ENCODE assay signal across 14 cellular contexts in the genomic region with DNA sequence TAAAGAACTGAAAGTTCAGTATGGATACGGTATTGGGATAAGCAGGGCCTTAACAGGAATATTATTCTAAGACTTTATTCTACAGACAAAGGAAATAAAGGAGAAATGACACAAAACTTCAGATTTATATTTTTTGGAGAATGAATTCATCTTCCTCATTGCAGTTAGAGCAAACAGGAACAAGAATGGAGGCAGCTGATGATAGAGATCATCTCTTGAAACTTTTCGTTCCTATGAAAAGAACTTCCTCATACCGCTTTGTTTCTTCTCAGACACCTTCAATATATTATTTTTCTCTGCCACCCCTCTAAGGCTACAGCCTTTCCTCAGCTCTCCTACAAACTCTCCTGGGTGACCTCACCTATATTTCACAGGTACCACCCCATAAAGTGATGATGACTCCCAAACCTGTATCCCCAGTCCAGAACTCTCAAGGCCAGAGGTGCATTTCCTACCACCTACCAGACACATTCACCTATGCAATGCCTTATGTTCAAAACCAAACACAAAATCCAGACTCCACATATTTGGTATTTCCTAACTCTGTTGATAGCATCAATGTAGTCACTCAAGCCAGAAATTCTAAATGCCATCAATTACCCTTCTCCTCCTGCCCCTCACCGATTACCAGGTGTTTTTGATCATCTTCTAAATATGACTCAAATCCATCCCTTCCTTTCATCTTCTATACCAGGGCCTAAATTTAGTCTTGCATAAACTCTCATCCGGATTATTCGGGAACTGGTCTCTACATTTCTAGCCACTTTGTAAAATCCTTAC. TPM values are rescaled to one million over a fixed set of nuclear protein-coding genes. Genes with fewer than 3 reads are reported as not detected.
DNase-seq lines count a peak whose midpoint lies in the region; ATAC-seq, FAIRE-seq and TF ChIP-seq lines count a peak whose summit lies in the region.
"Had no signal": no experiment of that assay in that cellular context is flagged by ENCODE, and none has a peak within 500 bp of the region (broad histone marks: within the 10 kb centered on the region; RNA-seq: fewer than 3 reads in every experiment).

No MANE protein-coding gene starts in this region.

- H3K27ac ChIP-seq in GM12878 (ENCODE audit: control insufficient read depth, insufficient read depth) (peak overlapping the region; percentile 19; the same call in 1 of the 2 replicates), trophoblast cell (ENCODE audit: low read depth, low read length) (no peak overlapping the region)
- H3K27ac ChIP-seq: A549, ovary, upper lobe of right lung had no signal

- no peak overlapping the region for H2AFZ ChIP-seq in GM12878 (ENCODE audit: control insufficient read depth, low read depth, low read length)
- no peak overlapping the region for H2AFZ ChIP-seq in trophoblast cell (ENCODE audit: insufficient read depth, low read length, poor library complexity)

- TF ChIP-seq CTCF in NB4 (IDR thresholded peaks at IDR 0.05; ENCODE audit: low read depth, low read length) = no peak
- no peak for TF ChIP-seq CTCF in GM12878 (IDR thresholded peaks at IDR 0.05 in 2 of 3, conservative IDR thresholded peaks at IDR 0.05 in 1 of 3; ENCODE audit: control insufficient read depth in 2 of 3, extremely low read depth in 1 of 3, insufficient read depth in 1 of 3, low read depth in 3 of 3, low read length in 3 of 3)

- H3K18ac ChIP-seq in trophoblast cell (ENCODE audit: low read length) = no peak overlapping the region

- H2BK120ac ChIP-seq in trophoblast cell (ENCODE audit: insufficient read depth, low read length, poor library complexity) = no peak overlapping the region

- SMC1A ChIA-PET in GM12878 (lab: Charles Lee; ENCODE audit: uncharacterized antibody, unreplicated experiment) = interaction anchor here (0.8 to 1.0 kb wide), 6 partner anchors 51 to 213 kb away, joined by 3 to 4 read pairs (median 3); no protein-coding TSS in a partner anchor

- H3K79me2 ChIP-seq in GM12878 (ENCODE audit: control insufficient read depth, insufficient read depth, low read length) (peaks cover 67% of the 10 kb centered on the region), trophoblast cell (ENCODE audit: control insufficient read depth, insufficient read depth, low read length, poor library complexity) (peaks cover 13% of the 10 kb centered on the region)

- peak; percentile 31 for FAIRE-seq in GM12878 (lab: Jason Lieb, UNC)
- FAIRE-seq: A549 had no signal

- no peak for TF ChIP-seq RAD21 in GM12878 (IDR thresholded peaks at IDR 0.05; ENCODE audit: insufficient read depth, low read depth, low read length)

- H2AK5ac ChIP-seq in trophoblast cell (ENCODE audit: low read length) = no peak overlapping the region

- TF ChIP-seq POLR2A in NB4 (IDR thresholded peaks at IDR 0.05; ENCODE audit: extremely low read depth, insufficient read length) = no peak
- no peak for TF ChIP-seq POLR2A in GM12878 (IDR thresholded peaks at IDR 0.05; ENCODE audit: low read depth, low read length)

- no peaks in the 10 kb centered on the region for H3K27me3 ChIP-seq in GM12878 (replicated peaks in 1 of 2; ENCODE audit: control insufficient read depth in 2 of 2, insufficient read depth in 2 of 2, low read length in 1 of 2)
- no peaks in the 10 kb centered on the region for H3K27me3 ChIP-seq in trophoblast cell (ENCODE audit: insufficient read depth, low read length)
- H3K27me3 ChIP-seq: ovary, upper lobe of right lung had no signal

- no peak for TF ChIP-seq EP300 in GM12878 (IDR thresholded peaks at IDR 0.05; ENCODE audit: borderline replicate concordance in 1 of 2, control insufficient read depth in 1 of 2, low read depth in 2 of 2, low read length in 2 of 2)

- H3K36me3 ChIP-seq in GM12878 (ENCODE audit: control insufficient read depth in 2 of 2, insufficient read depth in 2 of 2, low read length in 1 of 2) (0 out of 4 replicates have a peak, but pooled peaks cover 0 to under 1% of the 10 kb centered on the region in 2 experiments), trophoblast cell (ENCODE audit: control insufficient read depth in 1 of 2, insufficient read depth in 2 of 2, low read length in 2 of 2) (peaks cover 2 to 5% of the 10 kb centered on the region in 2 experiments)
- H3K36me3 ChIP-seq: ovary had no signal

- peak overlapping the region; percentile 71 for H3K4ac ChIP-seq in trophoblast cell (ENCODE audit: low read depth, low read length)

- intact Hi-C loops in GM12878 (cut with micrococcal nuclease; ENCODE audit: unreplicated experiment) = no loop called here

- H4K20me1 ChIP-seq in GM12878 (ENCODE audit: control insufficient read depth, insufficient read depth) = no peaks in the 10 kb centered on the region

- in situ Hi-C loops in GM12878 (cut with MboI) = loop anchor here (5.0 kb wide), 1 partner anchor 203 kb away; no protein-coding TSS in a partner anchor

- H3K4me3 ChIP-seq in NB4 (ENCODE audit: low read depth, low read length) (no peak overlapping the region), GM12878 (0 out of 2 replicates have a peak overlapping the region, but pooled peaks have one; percentile 9), trophoblast cell (ENCODE audit: low read depth, low read length) (no peak overlapping the region)
- H3K4me3 ChIP-seq: A549, ovary, upper lobe of right lung had no signal

- H4K8ac ChIP-seq in trophoblast cell (ENCODE audit: low read depth, low read length) = no peak overlapping the region

- WGBS in GM12878 (ENCODE audit: insufficient coverage, insufficient replicate concordance, low lambda C conversion rate, missing lambda C conversion rate) = 33% methylated on average over 6 of the region's 6 CpGs
- WGBS in trophoblast cell (ENCODE audit: extremely low coverage, insufficient coverage, insufficient read length) = no CpG with 5 or more reads among the region's 6 CpGs

- no peak overlapping the region for H4K12ac ChIP-seq in trophoblast cell (ENCODE audit: low read depth, low read length)

- RAD21 ChIA-PET in GM12878 (lab: Charles Lee; ENCODE audit: unreplicated experiment) = interaction anchor here (1.1 to 3.3 kb wide), 3 partner anchors 183 to 207 kb away, joined by 3 to 14 read pairs (median 13); no protein-coding TSS in a partner anchor

- no peaks in the 10 kb centered on the region for H3K9me3 ChIP-seq in GM12878 (replicated peaks; ENCODE audit: control insufficient read depth, insufficient read depth, low read length)
- H3K9me3 ChIP-seq in trophoblast cell (ENCODE audit: insufficient read depth, low read depth, low read length) = no peaks in the 10 kb centered on the region
- H3K9me3 ChIP-seq: A549, ovary, upper lobe of right lung had no signal

- ATAC-seq in GM12878 = no peak
- ATAC-seq in HG03135 (IDR thresholded peaks at IDR 0.05; ENCODE audit: unreplicated experiment) = no peak
- ATAC-seq in HG03025 (IDR thresholded peaks at IDR 0.05; ENCODE audit: low FRiP score, unreplicated experiment) = no peak
- ATAC-seq: A549, upper lobe of right lung had no signal

- H4K91ac ChIP-seq in trophoblast cell (ENCODE audit: low read depth, low read length) = no peak overlapping the region

- no peak overlapping the region for H2BK12ac ChIP-seq in trophoblast cell (ENCODE audit: low read length)

- peaks cover 38% of the 10 kb centered on the region for H3K4me1 ChIP-seq in GM12878 (ENCODE audit: control insufficient read depth, insufficient read depth, low read length)
- H3K4me1 ChIP-seq in trophoblast cell (ENCODE audit: control insufficient read depth in 1 of 2, insufficient read depth in 2 of 2, low read length in 2 of 2) = peaks cover 2 to 4% of the 10 kb centered on the region in 2 experiments

- no TSS peak for BruUV-seq in GM12878 (replicated peaks; lab: Mats Ljungman, UMichigan)

- no peak overlapping the region for H3K14ac ChIP-seq in trophoblast cell (ENCODE audit: low read length)

- no peak overlapping the region for H3K23ac ChIP-seq in trophoblast cell (ENCODE audit: low read length)

- H3K9ac ChIP-seq in GM12878 (ENCODE audit: control insufficient read depth, insufficient read depth, low read length) (no peak overlapping the region), trophoblast cell (ENCODE audit: low read length) (no peak overlapping the region)

- no peak overlapping the region for H2BK5ac ChIP-seq in trophoblast cell (ENCODE audit: low read depth, low read length, poor library complexity)

- no peaks in the 10 kb centered on the region for H3K79me1 ChIP-seq in trophoblast cell (ENCODE audit: low read length)

- POLR2A ChIA-PET in GM12878 (lab: Charles Lee) = no interaction called here

- DNase-seq in SIG-M5 treated with dmso at 0.1 percent for 504 hours (lab: John Stamatoyannopoulos, UW; ENCODE audit: unreplicated experiment) = peak; percentile 20
- no peak for DNase-seq in SIG-M5 (lab: John Stamatoyannopoulos, UW)
- DNase-seq in NB4 (ENCODE audit: low read depth) = peak; percentile 17
- DNase-seq in GM12878 (ENCODE audit: low read depth, low spot score) = no peak
- peak in 1 of 2 donors; percentile 75 for DNase-seq in trophoblast cell
- DNase-seq in effector CD8-positive, alpha-beta T cell (lab: John Stamatoyannopoulos, UW) = no peak
- DNase-seq: activated CD4-positive, alpha-beta memory T cell treated with anti-CD3 and anti-CD28 coated beads for 36 hours; activated naive CD4-positive, alpha-beta T cell treated with anti-CD3 and anti-CD28 coated beads, Interleukin-2, amount 50 U/mL, for 16 hours; ovary; stimulated activated CD4-positive, alpha-beta T cell treated with anti-CD3 and anti-CD28 coated beads, Interleukin-12 subunit alpha, Interleukin-12 subunit beta, amount 100 ng/mL, for 4 hours; upper lobe of right lung had no signal

- CTCF ChIA-PET in GM12878 (lab: Yijun Ruan, JAX) = interaction anchor here (1.2 kb wide), 1 partner anchor 204 kb away, joined by 4 read pairs; no protein-coding TSS in a partner anchor

- H3K4me2 ChIP-seq in GM12878 (ENCODE audit: control insufficient read depth, insufficient read depth) (peak overlapping the region; percentile 73), trophoblast cell (ENCODE audit: low read length) (no peak overlapping the region)
- H3K4me2 ChIP-seq: A549 had no signal

RNA-seq across cellular contexts. Expression of a gene that starts 7.4 kb away (rescaled TPM):
- 179 and 195 TPM in 2 replicates for total RNA-seq in GM12878 (2013; cell fraction: nucleolus; rRNA removed)
- total RNA-seq in GM12878 (2014; rRNA removed) = 41.3 and 47.1 TPM in 2 replicates
- total RNA-seq in GM12878 (2014; rRNA removed; fragmentation: Illumina TruSeq; extraction: Trizol) = 25.6 and 27.5 TPM in 2 replicates
- total RNA-seq in GM12878 (2021) = 36.1 and 37.6 TPM in 2 replicates
- polyA plus RNA-seq in GM12878 (2011; ENCODE audit: low read depth) = 27.9 TPM
- polyA plus RNA-seq in GM12878 (2011; rRNA removed) = 16.6 and 26.1 TPM in 2 replicates
- 7.7 and 8.2 TPM in 2 replicates for polyA plus RNA-seq in GM12878 (2011; cell fraction: cytosol; rRNA removed)
- polyA plus RNA-seq in GM12878 (2011; cell fraction: nucleus; rRNA removed) = 17.1 and 22.9 TPM in 2 replicates
- 10.4 and 12.3 TPM in 2 replicates for polyA plus RNA-seq in GM12878 (2012)
- 28.6 and 36.7 TPM in 2 replicates for polyA plus RNA-seq in GM12878 (2014; fragmentation: Illumina TruSeq; extraction: Trizol)
- polyA plus RNA-seq in GM12878 (2014; fragmentation: Nextera tagmentation; extraction: Ambion mirVana) = 10 to 100 TPM in 1 of 2 experiments, 1 to 10 TPM in 1; 9.1 to 12.0 TPM
- polyA plus RNA-seq in GM12878 (2014; rRNA removed) = 31.5 and 31.7 TPM in 2 replicates
- polyA plus RNA-seq in GM12878 (2016; fragmentation: Nextera tagmentation; extraction: Ambion mirVana) = 10 to 100 TPM; 33.4 to 38.3 TPM
- 10.5 and 11.6 TPM in 2 replicates for polyA minus RNA-seq in GM12878 (2011; rRNA and poly(A)+ RNA removed)
- 8.7 and 11.7 TPM in 2 replicates for polyA minus RNA-seq in GM12878 (2011; cell fraction: cytosol; rRNA and poly(A)+ RNA removed)
- 24.3 and 45.4 TPM in 2 replicates for polyA minus RNA-seq in GM12878 (2011; cell fraction: nucleus; rRNA and poly(A)+ RNA removed)
- polyA plus RNA-seq in trophoblast cell (2013) = 33.2 and 35.4 TPM in 2 replicates

RNA-seq across cellular contexts. Expression of a gene that starts 35.0 kb away (rescaled TPM):
- total RNA-seq in GM12878 (2013; cell fraction: nucleolus; rRNA removed) = 1.7 and 2.8 TPM in 2 replicates
- total RNA-seq in GM12878 (2014; rRNA removed) (0.11 and 0.76 TPM in 2 replicates), GM12878 (2014; rRNA removed; fragmentation: Illumina TruSeq; extraction: Trizol) (0.60 and 0.72 TPM in 2 replicates), GM12878 (2021) (0.58 and 1.1 TPM in 2 replicates)
- 0.09 TPM for polyA plus RNA-seq in GM12878 (2011; ENCODE audit: low read depth)
- polyA plus RNA-seq in GM12878 (2011; rRNA removed) (0.58 and 0.71 TPM in 2 replicates), GM12878 (2014; fragmentation: Illumina TruSeq; extraction: Trizol) (0.43 and 1.5 TPM in 2 replicates), GM12878 (2014; fragmentation: Nextera tagmentation; extraction: Ambion mirVana) (under 1 TPM in 1 of 2 experiments, not detected in 1; 0.18 TPM), GM12878 (2014; rRNA removed) (0.15 and 1.0 TPM in 2 replicates), GM12878 (2016; fragmentation: Nextera tagmentation; extraction: Ambion mirVana) (1 to 10 TPM; 1.0 to 1.2 TPM)
- polyA plus RNA-seq in GM12878 (2011; cell fraction: cytosol; rRNA removed) = 0.31 and 0.55 TPM in 2 replicates
- 0.53 and 0.73 TPM in 2 replicates for polyA plus RNA-seq in GM12878 (2011; cell fraction: nucleus; rRNA removed)
- polyA plus RNA-seq in GM12878 (2012) = 0.18 and 0.25 TPM in 2 replicates
- 0.26 and 0.88 TPM in 2 replicates for polyA minus RNA-seq in GM12878 (2011; rRNA and poly(A)+ RNA removed)
- polyA minus RNA-seq in GM12878 (2011; cell fraction: cytosol; rRNA and poly(A)+ RNA removed) = 1.1 TPM in 1 of 2 replicates, not detected in the other
- polyA minus RNA-seq in GM12878 (2011; cell fraction: nucleus; rRNA and poly(A)+ RNA removed) = 1.5 and 1.8 TPM in 2 replicates
- polyA plus RNA-seq in trophoblast cell (2013) = 0.93 and 1.1 TPM in 2 replicates

Comparison
In these comparisons a context has a peak if more than half of its experiments do, and no peak if none do; other contexts are left out.
1. DNase-seq: peak in SIG-M5 treated with dmso at 0.1 percent for 504 hours (single experiment) and NB4 (single experiment); none in SIG-M5 (single experiment), GM12878 (single experiment) and effector CD8-positive, alpha-beta T cell (single experiment).